ENCODE assay signal across 1 cellular context in the genomic region with DNA sequence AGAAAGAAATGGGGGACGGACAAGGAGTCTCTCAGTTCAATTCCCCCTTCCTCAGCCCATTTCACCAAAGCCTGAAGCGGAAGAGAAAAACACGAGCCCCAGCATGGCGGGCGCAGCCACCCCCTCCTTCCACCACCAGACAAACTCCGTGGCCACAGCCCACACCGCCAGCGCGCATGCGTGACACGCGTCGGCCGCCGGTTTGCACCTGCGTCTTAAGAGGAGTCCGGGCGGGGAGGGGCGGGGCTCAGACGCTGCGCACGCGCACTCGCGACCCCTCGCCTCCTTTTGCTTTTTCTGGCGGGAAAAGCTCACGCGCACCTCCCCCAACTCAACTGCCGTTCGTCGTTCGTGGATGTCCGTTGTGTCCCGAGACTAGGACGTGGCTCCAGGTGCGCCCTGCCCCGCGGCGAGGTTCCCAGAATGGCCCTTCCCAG.
TF ChIP-seq lines count a peak whose summit lies in the region.

A gene with protein sequence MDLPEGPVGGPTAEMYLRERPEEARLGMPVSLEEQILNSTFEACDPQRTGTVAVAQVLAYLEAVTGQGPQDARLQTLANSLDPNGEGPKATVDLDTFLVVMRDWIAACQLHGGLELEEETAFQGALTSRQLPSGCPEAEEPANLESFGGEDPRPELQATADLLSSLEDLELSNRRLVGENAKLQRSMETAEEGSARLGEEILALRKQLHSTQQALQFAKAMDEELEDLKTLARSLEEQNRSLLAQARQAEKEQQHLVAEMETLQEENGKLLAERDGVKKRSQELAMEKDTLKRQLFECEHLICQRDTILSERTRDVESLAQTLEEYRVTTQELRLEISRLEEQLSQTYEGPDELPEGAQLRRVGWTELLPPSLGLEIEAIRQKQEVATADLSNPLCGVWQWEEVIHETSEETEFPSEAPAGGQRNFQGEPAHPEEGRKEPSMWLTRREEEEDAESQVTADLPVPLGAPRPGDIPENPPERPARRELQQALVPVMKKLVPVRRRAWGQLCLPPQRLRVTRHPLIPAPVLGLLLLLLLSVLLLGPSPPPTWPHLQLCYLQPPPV (plus strand): TSS at position 314 of the 437 bp plus-strand sequence. CDS start 2,635 bp downstream, outside the sequence.

TF ChIP-seq in K562, 482 proteins besides CTCF, POLR2A, EP300 and RAD21 (continued from another document and continues in another):
- TF ChIP-seq, protein P1, sequence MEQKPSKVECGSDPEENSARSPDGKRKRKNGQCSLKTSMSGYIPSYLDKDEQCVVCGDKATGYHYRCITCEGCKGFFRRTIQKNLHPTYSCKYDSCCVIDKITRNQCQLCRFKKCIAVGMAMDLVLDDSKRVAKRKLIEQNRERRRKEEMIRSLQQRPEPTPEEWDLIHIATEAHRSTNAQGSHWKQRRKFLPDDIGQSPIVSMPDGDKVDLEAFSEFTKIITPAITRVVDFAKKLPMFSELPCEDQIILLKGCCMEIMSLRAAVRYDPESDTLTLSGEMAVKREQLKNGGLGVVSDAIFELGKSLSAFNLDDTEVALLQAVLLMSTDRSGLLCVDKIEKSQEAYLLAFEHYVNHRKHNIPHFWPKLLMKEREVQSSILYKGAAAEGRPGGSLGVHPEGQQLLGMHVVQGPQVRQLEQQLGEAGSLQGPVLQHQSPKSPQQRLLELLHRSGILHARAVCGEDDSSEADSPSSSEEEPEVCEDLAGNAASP (IDR thresholded peaks at IDR 0.05) = no peak
- TF ChIP-seq COPS2 (conservative IDR thresholded peaks at IDR 0.05) (no peak), ARID2 (IDR thresholded peaks at IDR 0.05) (no peak), RBFOX2 (IDR thresholded peaks at IDR 0.05; ENCODE audit: low read depth, low read length) (peak; percentile 75), ZNF584 (CRISPR knock-in tag; IDR thresholded peaks at IDR 0.05; ENCODE audit: low read depth) (no peak), TGIF2 (CRISPR knock-in tag; IDR thresholded peaks at IDR 0.05) (no peak), SMARCE1 (IDR thresholded peaks at IDR 0.05) (no peak), ADNP (tag; IDR thresholded peaks at IDR 0.05) (peak; percentile 33; the same call in 1 of the 2 replicates), WHSC1 (IDR thresholded peaks at IDR 0.05; ENCODE audit: low read length) (no peak), MEIS2 (IDR thresholded peaks at IDR 0.05; ENCODE audit: partially characterized antibody) (peak; percentile 74), MAZ (CRISPR knock-in tag; conservative IDR thresholded peaks at IDR 0.05 in 1 of 2, IDR thresholded peaks at IDR 0.05 in 1 of 2) (peak in 1 of 2 experiments; percentile 39; a peak in 1 of 4 replicates), RNF2 (IDR thresholded peaks at IDR 0.05) (peak; percentile 75; the same call in 1 of the 2 replicates), ESRRB (CRISPR knock-in tag; IDR thresholded peaks at IDR 0.05; ENCODE audit: borderline replicate concordance) (no peak), GATAD2B (IDR thresholded peaks at IDR 0.05; ENCODE audit: borderline replicate concordance) (no peak)
- TF ChIP-seq, protein P2, sequence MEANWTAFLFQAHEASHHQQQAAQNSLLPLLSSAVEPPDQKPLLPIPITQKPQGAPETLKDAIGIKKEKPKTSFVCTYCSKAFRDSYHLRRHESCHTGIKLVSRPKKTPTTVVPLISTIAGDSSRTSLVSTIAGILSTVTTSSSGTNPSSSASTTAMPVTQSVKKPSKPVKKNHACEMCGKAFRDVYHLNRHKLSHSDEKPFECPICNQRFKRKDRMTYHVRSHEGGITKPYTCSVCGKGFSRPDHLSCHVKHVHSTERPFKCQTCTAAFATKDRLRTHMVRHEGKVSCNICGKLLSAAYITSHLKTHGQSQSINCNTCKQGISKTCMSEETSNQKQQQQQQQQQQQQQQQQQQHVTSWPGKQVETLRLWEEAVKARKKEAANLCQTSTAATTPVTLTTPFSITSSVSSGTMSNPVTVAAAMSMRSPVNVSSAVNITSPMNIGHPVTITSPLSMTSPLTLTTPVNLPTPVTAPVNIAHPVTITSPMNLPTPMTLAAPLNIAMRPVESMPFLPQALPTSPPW (CRISPR knock-in tag; IDR thresholded peaks at IDR 0.05) = peak; percentile 71
- TF ChIP-seq, protein P3, sequence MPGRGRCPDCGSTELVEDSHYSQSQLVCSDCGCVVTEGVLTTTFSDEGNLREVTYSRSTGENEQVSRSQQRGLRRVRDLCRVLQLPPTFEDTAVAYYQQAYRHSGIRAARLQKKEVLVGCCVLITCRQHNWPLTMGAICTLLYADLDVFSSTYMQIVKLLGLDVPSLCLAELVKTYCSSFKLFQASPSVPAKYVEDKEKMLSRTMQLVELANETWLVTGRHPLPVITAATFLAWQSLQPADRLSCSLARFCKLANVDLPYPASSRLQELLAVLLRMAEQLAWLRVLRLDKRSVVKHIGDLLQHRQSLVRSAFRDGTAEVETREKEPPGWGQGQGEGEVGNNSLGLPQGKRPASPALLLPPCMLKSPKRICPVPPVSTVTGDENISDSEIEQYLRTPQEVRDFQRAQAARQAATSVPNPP (IDR thresholded peaks at IDR 0.05; ENCODE audit: borderline replicate concordance, insufficient read depth, insufficient read length) = no peak
- TF ChIP-seq, protein P4, sequence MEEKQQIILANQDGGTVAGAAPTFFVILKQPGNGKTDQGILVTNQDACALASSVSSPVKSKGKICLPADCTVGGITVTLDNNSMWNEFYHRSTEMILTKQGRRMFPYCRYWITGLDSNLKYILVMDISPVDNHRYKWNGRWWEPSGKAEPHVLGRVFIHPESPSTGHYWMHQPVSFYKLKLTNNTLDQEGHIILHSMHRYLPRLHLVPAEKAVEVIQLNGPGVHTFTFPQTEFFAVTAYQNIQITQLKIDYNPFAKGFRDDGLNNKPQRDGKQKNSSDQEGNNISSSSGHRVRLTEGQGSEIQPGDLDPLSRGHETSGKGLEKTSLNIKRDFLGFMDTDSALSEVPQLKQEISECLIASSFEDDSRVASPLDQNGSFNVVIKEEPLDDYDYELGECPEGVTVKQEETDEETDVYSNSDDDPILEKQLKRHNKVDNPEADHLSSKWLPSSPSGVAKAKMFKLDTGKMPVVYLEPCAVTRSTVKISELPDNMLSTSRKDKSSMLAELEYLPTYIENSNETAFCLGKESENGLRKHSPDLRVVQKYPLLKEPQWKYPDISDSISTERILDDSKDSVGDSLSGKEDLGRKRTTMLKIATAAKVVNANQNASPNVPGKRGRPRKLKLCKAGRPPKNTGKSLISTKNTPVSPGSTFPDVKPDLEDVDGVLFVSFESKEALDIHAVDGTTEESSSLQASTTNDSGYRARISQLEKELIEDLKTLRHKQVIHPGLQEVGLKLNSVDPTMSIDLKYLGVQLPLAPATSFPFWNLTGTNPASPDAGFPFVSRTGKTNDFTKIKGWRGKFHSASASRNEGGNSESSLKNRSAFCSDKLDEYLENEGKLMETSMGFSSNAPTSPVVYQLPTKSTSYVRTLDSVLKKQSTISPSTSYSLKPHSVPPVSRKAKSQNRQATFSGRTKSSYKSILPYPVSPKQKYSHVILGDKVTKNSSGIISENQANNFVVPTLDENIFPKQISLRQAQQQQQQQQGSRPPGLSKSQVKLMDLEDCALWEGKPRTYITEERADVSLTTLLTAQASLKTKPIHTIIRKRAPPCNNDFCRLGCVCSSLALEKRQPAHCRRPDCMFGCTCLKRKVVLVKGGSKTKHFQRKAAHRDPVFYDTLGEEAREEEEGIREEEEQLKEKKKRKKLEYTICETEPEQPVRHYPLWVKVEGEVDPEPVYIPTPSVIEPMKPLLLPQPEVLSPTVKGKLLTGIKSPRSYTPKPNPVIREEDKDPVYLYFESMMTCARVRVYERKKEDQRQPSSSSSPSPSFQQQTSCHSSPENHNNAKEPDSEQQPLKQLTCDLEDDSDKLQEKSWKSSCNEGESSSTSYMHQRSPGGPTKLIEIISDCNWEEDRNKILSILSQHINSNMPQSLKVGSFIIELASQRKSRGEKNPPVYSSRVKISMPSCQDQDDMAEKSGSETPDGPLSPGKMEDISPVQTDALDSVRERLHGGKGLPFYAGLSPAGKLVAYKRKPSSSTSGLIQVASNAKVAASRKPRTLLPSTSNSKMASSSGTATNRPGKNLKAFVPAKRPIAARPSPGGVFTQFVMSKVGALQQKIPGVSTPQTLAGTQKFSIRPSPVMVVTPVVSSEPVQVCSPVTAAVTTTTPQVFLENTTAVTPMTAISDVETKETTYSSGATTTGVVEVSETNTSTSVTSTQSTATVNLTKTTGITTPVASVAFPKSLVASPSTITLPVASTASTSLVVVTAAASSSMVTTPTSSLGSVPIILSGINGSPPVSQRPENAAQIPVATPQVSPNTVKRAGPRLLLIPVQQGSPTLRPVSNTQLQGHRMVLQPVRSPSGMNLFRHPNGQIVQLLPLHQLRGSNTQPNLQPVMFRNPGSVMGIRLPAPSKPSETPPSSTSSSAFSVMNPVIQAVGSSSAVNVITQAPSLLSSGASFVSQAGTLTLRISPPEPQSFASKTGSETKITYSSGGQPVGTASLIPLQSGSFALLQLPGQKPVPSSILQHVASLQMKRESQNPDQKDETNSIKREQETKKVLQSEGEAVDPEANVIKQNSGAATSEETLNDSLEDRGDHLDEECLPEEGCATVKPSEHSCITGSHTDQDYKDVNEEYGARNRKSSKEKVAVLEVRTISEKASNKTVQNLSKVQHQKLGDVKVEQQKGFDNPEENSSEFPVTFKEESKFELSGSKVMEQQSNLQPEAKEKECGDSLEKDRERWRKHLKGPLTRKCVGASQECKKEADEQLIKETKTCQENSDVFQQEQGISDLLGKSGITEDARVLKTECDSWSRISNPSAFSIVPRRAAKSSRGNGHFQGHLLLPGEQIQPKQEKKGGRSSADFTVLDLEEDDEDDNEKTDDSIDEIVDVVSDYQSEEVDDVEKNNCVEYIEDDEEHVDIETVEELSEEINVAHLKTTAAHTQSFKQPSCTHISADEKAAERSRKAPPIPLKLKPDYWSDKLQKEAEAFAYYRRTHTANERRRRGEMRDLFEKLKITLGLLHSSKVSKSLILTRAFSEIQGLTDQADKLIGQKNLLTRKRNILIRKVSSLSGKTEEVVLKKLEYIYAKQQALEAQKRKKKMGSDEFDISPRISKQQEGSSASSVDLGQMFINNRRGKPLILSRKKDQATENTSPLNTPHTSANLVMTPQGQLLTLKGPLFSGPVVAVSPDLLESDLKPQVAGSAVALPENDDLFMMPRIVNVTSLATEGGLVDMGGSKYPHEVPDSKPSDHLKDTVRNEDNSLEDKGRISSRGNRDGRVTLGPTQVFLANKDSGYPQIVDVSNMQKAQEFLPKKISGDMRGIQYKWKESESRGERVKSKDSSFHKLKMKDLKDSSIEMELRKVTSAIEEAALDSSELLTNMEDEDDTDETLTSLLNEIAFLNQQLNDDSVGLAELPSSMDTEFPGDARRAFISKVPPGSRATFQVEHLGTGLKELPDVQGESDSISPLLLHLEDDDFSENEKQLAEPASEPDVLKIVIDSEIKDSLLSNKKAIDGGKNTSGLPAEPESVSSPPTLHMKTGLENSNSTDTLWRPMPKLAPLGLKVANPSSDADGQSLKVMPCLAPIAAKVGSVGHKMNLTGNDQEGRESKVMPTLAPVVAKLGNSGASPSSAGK (IDR thresholded peaks at IDR 0.05) = peak; percentile 95
- TF ChIP-seq, protein P5, sequence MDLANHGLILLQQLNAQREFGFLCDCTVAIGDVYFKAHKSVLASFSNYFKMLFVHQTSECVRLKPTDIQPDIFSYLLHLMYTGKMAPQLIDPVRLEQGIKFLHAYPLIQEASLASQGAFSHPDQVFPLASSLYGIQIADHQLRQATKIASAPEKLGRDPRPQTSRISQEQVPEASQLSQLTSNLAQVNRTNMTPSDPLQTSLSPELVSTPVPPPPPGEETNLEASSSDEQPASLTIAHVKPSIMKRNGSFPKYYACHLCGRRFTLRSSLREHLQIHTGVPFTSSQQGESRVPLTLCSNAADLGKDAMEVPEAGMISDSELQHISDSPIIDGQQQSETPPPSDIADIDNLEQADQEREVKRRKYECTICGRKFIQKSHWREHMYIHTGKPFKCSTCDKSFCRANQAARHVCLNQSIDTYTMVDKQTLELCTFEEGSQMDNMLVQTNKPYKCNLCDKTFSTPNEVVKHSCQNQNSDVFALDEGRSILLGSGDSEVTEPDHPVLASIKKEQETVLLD (IDR thresholded peaks at IDR 0.05) = peak; percentile 85; the same call in 1 of the 2 replicates
- TF ChIP-seq, protein P6, sequence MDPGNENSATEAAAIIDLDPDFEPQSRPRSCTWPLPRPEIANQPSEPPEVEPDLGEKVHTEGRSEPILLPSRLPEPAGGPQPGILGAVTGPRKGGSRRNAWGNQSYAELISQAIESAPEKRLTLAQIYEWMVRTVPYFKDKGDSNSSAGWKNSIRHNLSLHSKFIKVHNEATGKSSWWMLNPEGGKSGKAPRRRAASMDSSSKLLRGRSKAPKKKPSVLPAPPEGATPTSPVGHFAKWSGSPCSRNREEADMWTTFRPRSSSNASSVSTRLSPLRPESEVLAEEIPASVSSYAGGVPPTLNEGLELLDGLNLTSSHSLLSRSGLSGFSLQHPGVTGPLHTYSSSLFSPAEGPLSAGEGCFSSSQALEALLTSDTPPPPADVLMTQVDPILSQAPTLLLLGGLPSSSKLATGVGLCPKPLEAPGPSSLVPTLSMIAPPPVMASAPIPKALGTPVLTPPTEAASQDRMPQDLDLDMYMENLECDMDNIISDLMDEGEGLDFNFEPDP (CRISPR knock-in tag; IDR thresholded peaks at IDR 0.05) = no peak
- TF ChIP-seq, protein P7, sequence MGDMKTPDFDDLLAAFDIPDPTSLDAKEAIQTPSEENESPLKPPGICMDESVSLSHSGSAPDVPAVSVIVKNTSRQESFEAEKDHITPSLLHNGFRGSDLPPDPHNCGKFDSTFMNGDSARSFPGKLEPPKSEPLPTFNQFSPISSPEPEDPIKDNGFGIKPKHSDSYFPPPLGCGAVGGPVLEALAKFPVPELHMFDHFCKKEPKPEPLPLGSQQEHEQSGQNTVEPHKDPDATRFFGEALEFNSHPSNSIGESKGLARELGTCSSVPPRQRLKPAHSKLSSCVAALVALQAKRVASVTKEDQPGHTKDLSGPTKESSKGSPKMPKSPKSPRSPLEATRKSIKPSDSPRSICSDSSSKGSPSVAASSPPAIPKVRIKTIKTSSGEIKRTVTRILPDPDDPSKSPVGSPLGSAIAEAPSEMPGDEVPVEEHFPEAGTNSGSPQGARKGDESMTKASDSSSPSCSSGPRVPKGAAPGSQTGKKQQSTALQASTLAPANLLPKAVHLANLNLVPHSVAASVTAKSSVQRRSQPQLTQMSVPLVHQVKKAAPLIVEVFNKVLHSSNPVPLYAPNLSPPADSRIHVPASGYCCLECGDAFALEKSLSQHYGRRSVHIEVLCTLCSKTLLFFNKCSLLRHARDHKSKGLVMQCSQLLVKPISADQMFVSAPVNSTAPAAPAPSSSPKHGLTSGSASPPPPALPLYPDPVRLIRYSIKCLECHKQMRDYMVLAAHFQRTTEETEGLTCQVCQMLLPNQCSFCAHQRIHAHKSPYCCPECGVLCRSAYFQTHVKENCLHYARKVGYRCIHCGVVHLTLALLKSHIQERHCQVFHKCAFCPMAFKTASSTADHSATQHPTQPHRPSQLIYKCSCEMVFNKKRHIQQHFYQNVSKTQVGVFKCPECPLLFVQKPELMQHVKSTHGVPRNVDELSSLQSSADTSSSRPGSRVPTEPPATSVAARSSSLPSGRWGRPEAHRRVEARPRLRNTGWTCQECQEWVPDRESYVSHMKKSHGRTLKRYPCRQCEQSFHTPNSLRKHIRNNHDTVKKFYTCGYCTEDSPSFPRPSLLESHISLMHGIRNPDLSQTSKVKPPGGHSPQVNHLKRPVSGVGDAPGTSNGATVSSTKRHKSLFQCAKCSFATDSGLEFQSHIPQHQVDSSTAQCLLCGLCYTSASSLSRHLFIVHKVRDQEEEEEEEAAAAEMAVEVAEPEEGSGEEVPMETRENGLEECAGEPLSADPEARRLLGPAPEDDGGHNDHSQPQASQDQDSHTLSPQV (IDR thresholded peaks at IDR 0.05) = 0 out of 2 replicates have a peak, but pooled peaks have one; percentile 65
